ENCODE assay signal across 16 cellular contexts in the genomic region with DNA sequence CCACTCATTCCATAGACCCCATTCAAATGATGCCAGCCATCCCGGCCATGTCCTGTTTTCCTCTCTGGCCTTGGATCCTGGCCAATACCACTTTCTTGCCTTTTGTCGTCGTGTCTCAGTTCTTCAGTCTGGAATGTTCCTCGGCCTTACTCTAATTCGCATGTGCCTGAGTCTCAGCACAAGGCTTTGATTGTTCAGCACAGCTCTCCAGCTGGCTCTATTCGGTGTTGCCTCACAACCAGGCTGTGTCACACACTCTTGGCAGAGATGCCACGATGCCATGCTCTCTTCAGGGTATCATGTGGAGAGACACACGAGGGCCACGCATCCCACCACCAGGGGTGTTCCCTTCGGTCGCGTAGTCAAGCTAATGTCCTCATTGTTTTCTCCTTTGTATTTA. TPM values are rescaled to one million over a fixed set of nuclear protein-coding genes. Genes with fewer than 3 reads are reported as not detected.
DNase-seq lines count a peak whose midpoint lies in the region; ATAC-seq and TF ChIP-seq lines count a peak whose summit lies in the region.
"Had no signal": no experiment of that assay in that cellular context is flagged by ENCODE, and none has a peak within 500 bp of the region (broad histone marks: within the 10 kb centered on the region; RNA-seq: fewer than 3 reads in every experiment).

No MANE protein-coding gene starts in this region.

- H3K18ac ChIP-seq in neuronal stem cell (ENCODE audit: low read length) = peak overlapping the region; percentile 28

- H3K23ac ChIP-seq in neuronal stem cell (ENCODE audit: low read depth, low read length, poor library complexity) = no peak overlapping the region

- H3F3A ChIP-seq in GM23338 (replicated peaks; ENCODE audit: low read depth) = peaks cover 5% of the 10 kb centered on the region; the same call in 1 of the 2 replicates

- 0 out of 4 replicates have a peak, but pooled peaks of 1 of the 2 experiments have one; percentile 8 for TF ChIP-seq CTCF in GM23338 (conservative IDR thresholded peaks at IDR 0.05; ENCODE audit: low read depth in 2 of 2)
- peak in 1 of 56 donors; percentile 11 for TF ChIP-seq CTCF in dorsolateral prefrontal cortex (IDR thresholded peaks at IDR 0.05 in 54 of 56, conservative IDR thresholded peaks at IDR 0.05 in 2 of 56; ENCODE audit: low read depth in 1 of 56, partially characterized antibody in 56 of 56)
- no peak for TF ChIP-seq CTCF in Calu3 (IDR thresholded peaks at IDR 0.05; ENCODE audit: unreplicated experiment)
- TF ChIP-seq CTCF in adrenal gland (IDR thresholded peaks at IDR 0.05) = no peak

- no TSS peak for BruUV-seq in Calu3 (replicated peaks; lab: Mats Ljungman, UMichigan)

- DNase-seq in GM23338 (ENCODE audit: low spot score) = peak; percentile 35
- DNase-seq in dorsolateral prefrontal cortex = peak in 4 of 10 donors; percentile 41 to 83 (median 62)
- DNase-seq in neuronal stem cell (ENCODE audit: low spot score) = no peak
- no peak for DNase-seq in Calu3
- DNase-seq in adrenal gland = no peak
- DNase-seq in NCI-H526 (lab: John Stamatoyannopoulos, UW) = no peak
- DNase-seq: activated naive CD4-positive, alpha-beta T cell treated with anti-CD3 and anti-CD28 coated beads, Interleukin-2, amount 50 U/mL, for 16 hours; foreskin keratinocyte; GDM1; NCI-H2029 treated with DMSO at 0.1 percent for 48 hours; stimulated activated CD4-positive, alpha-beta T cell treated with anti-CD3 and anti-CD28 coated beads, Interleukin-1b, Interleukin-23, amount 100 ng/mL, for 48 hours; stimulated activated naive B cell treated with anti-CD40 and anti-IgM and Interleukin-4, amounts not matched to agents 10 μg/mL and 1 μg/mL and 100 μg/mL, for 72 hours; T-cell had no signal

- H3K27ac Mint-ChIP-seq in GM23338 = no peak overlapping the region
- H3K27ac Mint-ChIP-seq in Calu3 (ENCODE audit: unreplicated experiment) = no peak overlapping the region

- peaks cover 5% of the 10 kb centered on the region for H3K4me1 Mint-ChIP-seq in GM23338
- peaks cover 8% of the 10 kb centered on the region for H3K4me1 Mint-ChIP-seq in Calu3 (ENCODE audit: low read depth, unreplicated experiment)

- H4K91ac ChIP-seq in neuronal stem cell (ENCODE audit: low read depth, low read length, poor library complexity) = peak overlapping the region; percentile 87

- no peak overlapping the region for H3K9ac ChIP-seq in neuronal stem cell (ENCODE audit: low read depth, low read length, poor library complexity)
- H3K9ac ChIP-seq: BLaER1 treated with 17β-estradiol and CSF1 and Interleukin-3, amounts not matched to agents 10 nM and 100 nM had no signal

- CTCF ChIA-PET in Calu3 (lab: Charles Lee) = no interaction called here

- H3K9me2 ChIP-seq in GM23338 (ENCODE audit: insufficient read depth) = no peaks in the 10 kb centered on the region

- no peak overlapping the region for H2BK15ac ChIP-seq in neuronal stem cell (ENCODE audit: low read length)

- no peak overlapping the region for H2BK12ac ChIP-seq in neuronal stem cell (ENCODE audit: low read length)

- peaks cover 20% of the 10 kb centered on the region for H3K79me2 ChIP-seq in GM23338 (replicated peaks; ENCODE audit: insufficient read depth)

- H4K8ac ChIP-seq in neuronal stem cell (ENCODE audit: low read depth, low read length) = no peak overlapping the region

- no peaks in the 10 kb centered on the region for H3K9me3 Mint-ChIP-seq in GM23338
- no peaks in the 10 kb centered on the region for H3K9me3 Mint-ChIP-seq in Calu3 (ENCODE audit: low read depth, unreplicated experiment)
- H3K9me3 Mint-ChIP-seq: dendritic cell treated with granulocyte-macrophage colony-stimulating factor and Interleukin-4, amounts not matched to agents 40 ng/mL and 50 ng/mL, for 4 days; stimulated activated naive B cell treated with anti-CD40 and anti-IgM and Interleukin-4, amounts not matched to agents 10 μg/mL and 1 μg/mL and 100 μg/mL, for 72 hours; T-cell had no signal

- H3K4me3 Mint-ChIP-seq in GM23338 (no peak overlapping the region), Calu3 (ENCODE audit: low read depth, unreplicated experiment) (no peak overlapping the region)
- H3K4me3 Mint-ChIP-seq: dendritic cell treated with granulocyte-macrophage colony-stimulating factor and Interleukin-4, amounts not matched to agents 40 ng/mL and 50 ng/mL, for 4 days had no signal

- H3K27me3 Mint-ChIP-seq in GM23338 (ENCODE audit: insufficient read depth, low read depth, poor library complexity) (peaks cover 8% of the 10 kb centered on the region), Calu3 (ENCODE audit: unreplicated experiment) (no peaks in the 10 kb centered on the region)
- H3K27me3 Mint-ChIP-seq: dendritic cell treated with granulocyte-macrophage colony-stimulating factor and Interleukin-4, amounts not matched to agents 40 ng/mL and 50 ng/mL, for 4 days; stimulated activated naive B cell treated with anti-CD40 and anti-IgM and Interleukin-4, amounts not matched to agents 10 μg/mL and 1 μg/mL and 100 μg/mL, for 72 hours; T-cell had no signal

- no peaks in the 10 kb centered on the region for H3K36me3 ChIP-seq in GM23338 (ENCODE audit: insufficient read depth)
- H3K36me3 ChIP-seq in neuronal stem cell (replicated peaks in 1 of 2; ENCODE audit: control insufficient read depth in 2 of 2, insufficient read depth in 2 of 2, low read length in 2 of 2) = peaks cover 4 to 31% of the 10 kb centered on the region in 2 donors
- no peaks in the 10 kb centered on the region for H3K36me3 ChIP-seq in adrenal gland (replicated peaks in 1 of 2)

- no peak for ATAC-seq in GM23338
- ATAC-seq: foreskin keratinocyte; left lobe of liver; stimulated activated naive B cell treated with anti-CD40 and anti-IgM and Interleukin-4, amounts not matched to agents 10 μg/mL and 1 μg/mL and 100 μg/mL, for 72 hours; T-cell had no signal

- no peaks in the 10 kb centered on the region for H3K27me3 ChIP-seq in GM23338 (ENCODE audit: insufficient read depth)
- H3K27me3 ChIP-seq in dorsolateral prefrontal cortex = no peaks in the 10 kb centered on the region
- H3K27me3 ChIP-seq in neuronal stem cell (ENCODE audit: control insufficient read depth in 3 of 3, insufficient read depth in 3 of 3, low read depth in 1 of 3, low read length in 3 of 3) = no peaks in the 10 kb centered on the region
- no peaks in the 10 kb centered on the region for H3K27me3 ChIP-seq in adrenal gland
- H3K27me3 ChIP-seq: BLaER1 treated with 17β-estradiol and CSF1 and Interleukin-3, amounts not matched to agents 10 nM and 100 nM; foreskin keratinocyte had no signal

- intact Hi-C loops in dorsolateral prefrontal cortex (cut with DNase I) = no loop called here
- intact Hi-C loops in Calu3 (cut with micrococcal nuclease; ENCODE audit: unreplicated experiment) = no loop called here
- intact Hi-C loops in adrenal gland (cut with DNase I) = no loop called here

- peaks cover 9% of the 10 kb centered on the region for H3K79me1 ChIP-seq in neuronal stem cell (ENCODE audit: low read depth, low read length)

- H3K4me1 ChIP-seq in GM23338 (ENCODE audit: insufficient read depth) (peaks cover 8% of the 10 kb centered on the region; the same call in 1 of the 2 replicates), neuronal stem cell (ENCODE audit: control insufficient read depth in 2 of 2, insufficient read depth in 1 of 2, low read depth in 1 of 2, low read length in 2 of 2) (peaks cover 2 to 4% of the 10 kb centered on the region in 2 donors), adrenal gland (replicated peaks in 1 of 2) (peaks cover 11 to 14% of the 10 kb centered on the region in 2 donors)
- H3K4me1 ChIP-seq: foreskin keratinocyte had no signal

- no peak overlapping the region for H2AK5ac ChIP-seq in neuronal stem cell (ENCODE audit: low read depth, low read length)

- H3K4me2 ChIP-seq in GM23338 = no peak overlapping the region
- no peak overlapping the region for H3K4me2 ChIP-seq in neuronal stem cell (ENCODE audit: insufficient read depth, low read length, poor library complexity, severe bottlenecking)
- H3K4me2 ChIP-seq: BLaER1 treated with 17β-estradiol and CSF1 and Interleukin-3, amounts not matched to agents 10 nM and 100 nM had no signal

- WGBS in neuronal stem cell (ENCODE audit: extremely low coverage in 2 of 2, insufficient read length in 2 of 2, insufficient replicate concordance in 1 of 2), 2 donors = no CpG with 5 or more reads among the region's 12 CpGs
- 81 to 89% (median 85%) methylated on average over 12 of the region's 12 CpGs for WGBS in adrenal gland, 4 donors

- no peak for TF ChIP-seq POLR2A in adrenal gland (IDR thresholded peaks at IDR 0.05)

- H2BK5ac ChIP-seq in neuronal stem cell (ENCODE audit: low read length) = no peak overlapping the region

- peaks cover 13% of the 10 kb centered on the region for H4K20me1 ChIP-seq in GM23338 (replicated peaks; ENCODE audit: insufficient read depth)

- peak overlapping the region; percentile 89 for H3K14ac ChIP-seq in neuronal stem cell (ENCODE audit: low read length)

- no peak overlapping the region for H2AFZ ChIP-seq in GM23338
- no peak overlapping the region for H2AFZ ChIP-seq in neuronal stem cell (ENCODE audit: low read length)

- H3K4me3 ChIP-seq in GM23338 (no peak overlapping the region), dorsolateral prefrontal cortex (no peak overlapping the region), neuronal stem cell (ENCODE audit: low read length in 2 of 2) (peak overlapping the region in 1 of 2 donors; percentile 68), adrenal gland (no peak overlapping the region)
- H3K4me3 ChIP-seq: BLaER1 treated with 17β-estradiol and CSF1 and Interleukin-3, amounts not matched to agents 10 nM and 100 nM had no signal

- no peak overlapping the region for H3K4ac ChIP-seq in neuronal stem cell (ENCODE audit: low read length)

- H3K27ac ChIP-seq in GM23338 (ENCODE audit: low read depth) (no peak overlapping the region; the same call in 1 of the 2 replicates), dorsolateral prefrontal cortex (peak overlapping the region in 50 of 59 donors; percentile 1 to 83 (median 58)), neuronal stem cell (replicated peaks; ENCODE audit: low read length) (no peak overlapping the region), adrenal gland (no peak overlapping the region)
- H3K27ac ChIP-seq: BLaER1 treated with 17β-estradiol and CSF1 and Interleukin-3, amounts not matched to agents 10 nM and 100 nM; foreskin keratinocyte had no signal

- H3K9me3 ChIP-seq in neuronal stem cell (replicated peaks in 1 of 2; ENCODE audit: control insufficient read depth in 2 of 2, insufficient read depth in 1 of 2, low read depth in 1 of 2, low read length in 2 of 2) (no peaks in the 10 kb centered on the region), adrenal gland (replicated peaks in 1 of 3) (no peaks in the 10 kb centered on the region)
- H3K9me3 ChIP-seq: BLaER1 treated with 17β-estradiol and CSF1 and Interleukin-3, amounts not matched to agents 10 nM and 100 nM had no signal

- no peak overlapping the region for H2BK120ac ChIP-seq in neuronal stem cell (ENCODE audit: low read depth, low read length)

- H3K36me3 Mint-ChIP-seq in GM23338 (ENCODE audit: low read depth) (peaks cover 6% of the 10 kb centered on the region; the same call in 2 of the 3 replicates), Calu3 (ENCODE audit: insufficient read depth, unreplicated experiment) (peaks cover 34% of the 10 kb centered on the region)
- H3K36me3 Mint-ChIP-seq: T-cell had no signal

RNA-seq across cellular contexts. Expression of gene VPS4A, which starts 1.8 kb away (rescaled TPM):
- 25.2 and 32.7 TPM in 2 replicates for total RNA-seq in GM23338 (2014; rRNA removed; shearing (Covaris generic))
- polyA plus RNA-seq in GM23338 (2016; fragmentation: Nextera tagmentation; extraction: Ambion mirVana) (28.8 and 29.1 TPM in 2 replicates), adrenal gland (10 to 100 TPM; 31.2 to 55.1 (median 42.5) TPM)
- total RNA-seq in dorsolateral prefrontal cortex (10 to 100 TPM; 35.1 to 60.4 (median 47.0) TPM), Calu3 (2022) (31.4 and 34.4 TPM in 2 replicates), adrenal gland (10 to 100 TPM; 28.9 to 39.5 (median 34.6) TPM)
- polyA plus RNA-seq in neuronal stem cell (2013, experiment 1 of 2) = 33.8 TPM
- polyA plus RNA-seq in neuronal stem cell (2013, experiment 2 of 2) = 33.7 TPM

RNA-seq across cellular contexts. Expression of gene PDF, which starts 21.1 kb away (rescaled TPM):
- 43.4 and 48.7 TPM in 2 replicates for total RNA-seq in GM23338 (2014; rRNA removed; shearing (Covaris generic))
- polyA plus RNA-seq in GM23338 (2016; fragmentation: Nextera tagmentation; extraction: Ambion mirVana) (16.2 and 18.8 TPM in 2 replicates), adrenal gland (1 to 10 TPM; 1.2 to 4.2 (median 2.0) TPM)
- total RNA-seq in dorsolateral prefrontal cortex (10 to 100 TPM in 18 of 120 experiments, 1 to 10 TPM in 102; 3.5 to 17.7 (median 8.1) TPM), Calu3 (2022) (25.5 and 29.4 TPM in 2 replicates), adrenal gland (10 to 100 TPM in 7 of 8 donors, 1 to 10 TPM in 1; 9.7 to 61.9 (median 23.3) TPM)
- polyA plus RNA-seq in neuronal stem cell (2013, experiment 1 of 2) = 4.5 TPM
- 4.6 TPM for polyA plus RNA-seq in neuronal stem cell (2013, experiment 2 of 2)

RNA-seq across cellular contexts. Expression of gene COG8, which starts 30.0 kb away (rescaled TPM):
- 55.7 and 79.9 TPM in 2 replicates for total RNA-seq in GM23338 (2014; rRNA removed; shearing (Covaris generic))
- polyA plus RNA-seq in GM23338 (2016; fragmentation: Nextera tagmentation; extraction: Ambion mirVana) = 18.2 and 21.4 TPM in 2 replicates
- 10 to 100 TPM; 30.0 to 57.6 (median 41.0) TPM for total RNA-seq in dorsolateral prefrontal cortex
- polyA plus RNA-seq in neuronal stem cell (2013, experiment 1 of 2) = 28.2 TPM
- polyA plus RNA-seq in neuronal stem cell (2013, experiment 2 of 2) = 27.7 TPM
- 55.0 and 57.4 TPM in 2 replicates for total RNA-seq in Calu3 (2022)
- 10 to 100 TPM; 41.2 to 85.3 (median 55.7) TPM for total RNA-seq in adrenal gland
- polyA plus RNA-seq in adrenal gland = 10 to 100 TPM; 26.1 to 30.1 (median 28.0) TPM

RNA-seq across cellular contexts. Expression of gene NIP7, which starts 30.3 kb away (rescaled TPM):
- 30.4 and 32.7 TPM in 2 replicates for total RNA-seq in GM23338 (2014; rRNA removed; shearing (Covaris generic))
- 42.9 and 47.4 TPM in 2 replicates for polyA plus RNA-seq in GM23338 (2016; fragmentation: Nextera tagmentation; extraction: Ambion mirVana)
- 10 to 100 TPM in 97 of 120 experiments, 1 to 10 TPM in 23; 7.2 to 21.6 (median 12.4) TPM for total RNA-seq in dorsolateral prefrontal cortex
- 21.6 TPM for polyA plus RNA-seq in neuronal stem cell (2013, experiment 1 of 2)
- polyA plus RNA-seq in neuronal stem cell (2013, experiment 2 of 2) = 21.4 TPM
- 55.8 and 59.8 TPM in 2 replicates for total RNA-seq in Calu3 (2022)
- total RNA-seq in adrenal gland = 10 to 100 TPM; 10.5 to 38.0 (median 21.6) TPM
- 10 to 100 TPM; 12.4 to 28.3 (median 13.6) TPM for polyA plus RNA-seq in adrenal gland

RNA-seq across cellular contexts. Expression of gene TMED6, which starts 42.3 kb away (rescaled TPM):
- not detected in 2 replicates for total RNA-seq in GM23338 (2014; rRNA removed; shearing (Covaris generic))
- polyA plus RNA-seq in GM23338 (2016; fragmentation: Nextera tagmentation; extraction: Ambion mirVana) (0.29 and 1.3 TPM in 2 replicates), adrenal gland (1 to 10 TPM in 1 of 3 donors, under 1 TPM in 1, not detected in 1; 0.22 to 2.5 TPM)
- total RNA-seq in dorsolateral prefrontal cortex (1 to 10 TPM in 60 of 120 experiments, under 1 TPM in 32, not detected in 28; 0.57 to 3.4 (median 1.3) TPM), Calu3 (2022) (1.4 and 1.7 TPM in 2 replicates), adrenal gland (under 1 TPM in 4 of 8 donors, not detected in 4; 0.28 to 0.56 (median 0.44) TPM)
- polyA plus RNA-seq in neuronal stem cell (2013, experiment 1 of 2) = not detected
- polyA plus RNA-seq in neuronal stem cell (2013, experiment 2 of 2) = 0.04 TPM
- total RNA-seq: foreskin keratinocyte had no signal

Comparison
In these comparisons a context has a peak if more than half of its experiments do, and no peak if none do; other contexts are left out.
1. H3K27ac ChIP-seq: peak in dorsolateral prefrontal cortex (50 of 59); none in GM23338 (single experiment), neuronal stem cell (single experiment) and adrenal gland (0 of 5).